10 cellular contexts compared by ENCODE assay signal in genomic region chr3:98556164-98557130, GRCh38. TPM values are rescaled to one million over a fixed set of nuclear protein-coding genes. Genes with fewer than 3 reads are reported as not detected.
DNase-seq lines count a peak whose midpoint lies in the region; ATAC-seq and TF ChIP-seq lines count a peak whose summit lies in the region.
"Had no signal": no experiment of that assay in that cellular context is flagged by ENCODE, and none has a peak within 500 bp of the region (broad histone marks: within the 10 kb centered on the region; RNA-seq: fewer than 3 reads in every experiment).

No MANE protein-coding gene starts in this region.

- intact Hi-C loops in esophagus squamous epithelium (cut with DNase I): no loop called here
- intact Hi-C loops in Right ventricle myocardium inferior (cut with DNase I): no loop called here

- no peak for TF ChIP-seq EP300 in tibial nerve (IDR thresholded peaks at IDR 0.05)
- no peak for TF ChIP-seq EP300 in suprapubic skin (IDR thresholded peaks at IDR 0.05)

- H3K9me3 Mint-ChIP-seq in T-helper 2 cell treated with Interferon-gamma antibody and Interleukin-4, amounts not matched to agents 5 μg/mL and 100 μg/mL, for 36 hours: peaks cover 9% of the 10 kb centered on the region

- ATAC-seq in HG02885 (IDR thresholded peaks at IDR 0.05; ENCODE audit: poor library complexity, unreplicated experiment) (peak; percentile 80), Right ventricle myocardium inferior (no peak)

- 62 to 67% methylated on average over 7 of the region's 7 CpGs for WGBS in esophagus squamous epithelium, 2 donors
- 78% methylated on average over 7 of the region's 7 CpGs for WGBS in tibial nerve, 2 donors
- 83% methylated on average over 7 of the region's 7 CpGs for WGBS in suprapubic skin

- H3K4me1 ChIP-seq in esophagus squamous epithelium (peaks cover 0 to 7% (median 0%) of the 10 kb centered on the region in 3 donors), tibial nerve (no peaks in the 10 kb centered on the region), suprapubic skin (no peaks in the 10 kb centered on the region)

- H3K36me3 Mint-ChIP-seq in T-helper 2 cell treated with Interferon-gamma antibody and Interleukin-4, amounts not matched to agents 5 μg/mL and 100 μg/mL, for 36 hours (ENCODE audit: low read depth): peaks cover 45% of the 10 kb centered on the region

- no peak overlapping the region for H3K4me3 ChIP-seq in esophagus squamous epithelium
- H3K4me3 ChIP-seq in tibial nerve: peak overlapping the region in 1 of 4 donors; percentile 1
- no peak overlapping the region for H3K4me3 ChIP-seq in suprapubic skin

- H3K27ac ChIP-seq in esophagus squamous epithelium: peak overlapping the region; percentile 18 to 51 (median 33)
- peak overlapping the region in 1 of 4 donors; percentile 29 for H3K27ac ChIP-seq in tibial nerve
- no peak overlapping the region for H3K27ac ChIP-seq in suprapubic skin

- H3K27me3 ChIP-seq in esophagus squamous epithelium: no peaks in the 10 kb centered on the region
- no peaks in the 10 kb centered on the region for H3K27me3 ChIP-seq in tibial nerve
- no peaks in the 10 kb centered on the region for H3K27me3 ChIP-seq in suprapubic skin

- no peaks in the 10 kb centered on the region for H3K9me3 ChIP-seq in esophagus squamous epithelium
- H3K9me3 ChIP-seq in tibial nerve: no peaks in the 10 kb centered on the region
- no peaks in the 10 kb centered on the region for H3K9me3 ChIP-seq in suprapubic skin

- H3K4me1 Mint-ChIP-seq in T-helper 2 cell treated with Interferon-gamma antibody and Interleukin-4, amounts not matched to agents 5 μg/mL and 100 μg/mL, for 36 hours (ENCODE audit: low read depth): peaks cover 80% of the 10 kb centered on the region

- H3K27ac Mint-ChIP-seq in T-helper 2 cell treated with Interferon-gamma antibody and Interleukin-4, amounts not matched to agents 5 μg/mL and 100 μg/mL, for 36 hours: peak overlapping the region; percentile 95

- H3K27me3 Mint-ChIP-seq in T-helper 2 cell treated with Interferon-gamma antibody and Interleukin-4, amounts not matched to agents 5 μg/mL and 100 μg/mL, for 36 hours (ENCODE audit: low read depth): no peaks in the 10 kb centered on the region

- peak; percentile 87 for DNase-seq in T-helper 2 cell treated with Interferon-gamma antibody and Interleukin-4, amounts not matched to agents 5 μg/mL and 100 μg/mL, for 36 hours (ENCODE audit: low spot score)
- DNase-seq in esophagus squamous epithelium (lab: John Stamatoyannopoulos, UW): no peak
- no peak for DNase-seq in tibial nerve (ENCODE audit: low spot score in 2 of 2)
- DNase-seq in cortex of kidney (lab: John Stamatoyannopoulos, UW): no peak
- no peak for DNase-seq in Right ventricle myocardium inferior (ENCODE audit: missing footprints)
- DNase-seq in suprapubic skin (ENCODE audit: low spot score in 2 of 2): no peak

- H3K36me3 ChIP-seq in esophagus squamous epithelium (no peaks in the 10 kb centered on the region), tibial nerve (no peaks in the 10 kb centered on the region), suprapubic skin (no peaks in the 10 kb centered on the region)

- TF ChIP-seq CTCF in esophagus squamous epithelium (IDR thresholded peaks at IDR 0.05): no peak
- no peak for TF ChIP-seq CTCF in tibial nerve (IDR thresholded peaks at IDR 0.05)
- no peak for TF ChIP-seq CTCF in suprapubic skin (IDR thresholded peaks at IDR 0.05)

- TF ChIP-seq POLR2A in GM18526 (IDR thresholded peaks at IDR 0.05; ENCODE audit: extremely low read depth, insufficient read length) (peak; percentile 36), esophagus squamous epithelium (IDR thresholded peaks at IDR 0.05) (no peak), tibial nerve (IDR thresholded peaks at IDR 0.05) (no peak), suprapubic skin (IDR thresholded peaks at IDR 0.05) (no peak)

- H3K4me3 Mint-ChIP-seq in T-helper 2 cell treated with Interferon-gamma antibody and Interleukin-4, amounts not matched to agents 5 μg/mL and 100 μg/mL, for 36 hours: peak overlapping the region; percentile 83

RNA-seq across cellular contexts. Expression of gene GPR15, which starts 24.7 kb away (rescaled TPM):
- 1 to 10 TPM; 1.5 to 2.7 (median 1.7) TPM for total RNA-seq in esophagus squamous epithelium
- total RNA-seq in tibial nerve: not detected
- not detected for total RNA-seq in Right ventricle myocardium inferior
- not detected for total RNA-seq in suprapubic skin
- total RNA-seq: kidney epithelial cell, LHCN-M2 had no signal

RNA-seq across cellular contexts. Expression of gene CLDND1, which starts 33.7 kb away (rescaled TPM):
- 100 to 1,000 TPM in 2 of 4 donors, 10 to 100 TPM in 2; 80.0 to 192 (median 109) TPM for total RNA-seq in esophagus squamous epithelium
- total RNA-seq in tibial nerve: 100 to 1,000 TPM; 106 to 191 (median 172) TPM
- total RNA-seq in Right ventricle myocardium inferior: 67.1 TPM
- 100 to 1,000 TPM; 137 to 319 (median 159) TPM for total RNA-seq in suprapubic skin

RNA-seq across cellular contexts. Expression of gene CPOX, which starts 37.0 kb away (rescaled TPM):
- total RNA-seq in esophagus squamous epithelium: 10 to 100 TPM; 18.3 to 23.6 (median 21.4) TPM
- total RNA-seq in tibial nerve: 10 to 100 TPM; 19.0 to 36.4 (median 23.4) TPM
- 11.8 TPM for total RNA-seq in Right ventricle myocardium inferior
- 10 to 100 TPM; 13.2 to 41.3 (median 21.7) TPM for total RNA-seq in suprapubic skin

RNA-seq across cellular contexts. Expression of gene OR5K2, which starts 59.0 kb away (rescaled TPM):
- total RNA-seq in esophagus squamous epithelium (not detected), tibial nerve (not detected), Right ventricle myocardium inferior (not detected), suprapubic skin (not detected)
- total RNA-seq: kidney epithelial cell, LHCN-M2 had no signal
